Comparison of ENCODE assay signal across 8 cellular contexts in genomic region chr12:123533672-123534643, GRCh38. TPM values are rescaled to one million over a fixed set of nuclear protein-coding genes. Genes with fewer than 3 reads are reported as not detected.
DNase-seq lines count a peak whose midpoint lies in the region; ATAC-seq and TF ChIP-seq lines count a peak whose summit lies in the region.

TSS of gene RILPL1 (minus strand) at chr12:123533719. CDS start at chr12:123533482, 237 bp downstream.

- WGBS in ovary, 3 donors = 0 to 1% (median 1%) methylated on average over 7 to 112 of the region's 114 CpGs

- TF ChIP-seq POLR2A in ovary (IDR thresholded peaks at IDR 0.05) = no peak

- H3K36me3 Mint-ChIP-seq in activated naive CD8-positive, alpha-beta T cell treated with anti-CD3 and anti-CD28 coated beads, Interleukin-2, amount 50 U/mL, for 24 hours (ENCODE audit: low read depth) = no peaks in the 10 kb centered on the region

- TF ChIP-seq CTCF in GM12865 (IDR thresholded peaks at IDR 0.05; ENCODE audit: insufficient read depth, low read depth, low read length, missing control alignments) (peak; percentile 38), ovary (IDR thresholded peaks at IDR 0.05) (peak in 2 of 3 donors; percentile 26 to 29)

- H3K9me3 ChIP-seq in SK-N-MC (ENCODE audit: low read depth, low read length) (no peaks in the 10 kb centered on the region), ovary (no peaks in the 10 kb centered on the region)

- H3K27me3 ChIP-seq in ovary = no peaks in the 10 kb centered on the region

- H3K4me1 ChIP-seq in ovary (ENCODE audit: insufficient read depth) = peaks cover 7% of the 10 kb centered on the region

- peak; percentile 48 for DNase-seq in GM12865 (ENCODE audit: low read depth)
- no peak for DNase-seq in SK-N-MC (ENCODE audit: low read depth, low spot score)
- peak; percentile 62 for DNase-seq in activated naive CD8-positive, alpha-beta T cell treated with anti-CD3 and anti-CD28 coated beads, Interleukin-2, amount 50 U/mL, for 24 hours
- peak; percentile 83 for DNase-seq in cardiac septum (ENCODE audit: low spot score)
- DNase-seq in ovary = peak; percentile 59 to 80 (median 68)
- peak; percentile 61 for DNase-seq in ureter (ENCODE audit: low spot score)

- peak within 1 kb of the TSS; percentile 76 for H3K4me3 Mint-ChIP-seq in activated naive CD8-positive, alpha-beta T cell treated with anti-CD3 and anti-CD28 coated beads, Interleukin-2, amount 50 U/mL, for 24 hours

- H3K4me3 ChIP-seq in GM12865 (ENCODE audit: low read depth, low read length) = peak within 1 kb of the TSS; percentile 65
- peak within 1 kb of the TSS; percentile 88 for H3K4me3 ChIP-seq in SK-N-MC
- H3K4me3 ChIP-seq in ovary = peak within 1 kb of the TSS; percentile 68

- H3K9me3 Mint-ChIP-seq in activated naive CD8-positive, alpha-beta T cell treated with anti-CD3 and anti-CD28 coated beads, Interleukin-2, amount 50 U/mL, for 24 hours = no peaks in the 10 kb centered on the region

- H3K9ac ChIP-seq in SK-N-MC (ENCODE audit: insufficient read length) = peak within 1 kb of the TSS; percentile 72

- H3K27me3 Mint-ChIP-seq in activated naive CD8-positive, alpha-beta T cell treated with anti-CD3 and anti-CD28 coated beads, Interleukin-2, amount 50 U/mL, for 24 hours = peaks cover 1% of the 10 kb centered on the region

- H3K27ac ChIP-seq in SK-N-MC = no peak within 1 kb of the TSS
- H3K27ac ChIP-seq in ovary = peak within 1 kb of the TSS; percentile 76 to 93

- ATAC-seq in HG03139 (IDR thresholded peaks at IDR 0.05; ENCODE audit: unreplicated experiment) = peak; percentile 45
- peak; percentile 67 for ATAC-seq in activated naive CD8-positive, alpha-beta T cell treated with anti-CD3 and anti-CD28 coated beads, Interleukin-2, amount 50 U/mL, for 24 hours
- ATAC-seq in HG03439 (IDR thresholded peaks at IDR 0.05; ENCODE audit: unreplicated experiment) = no peak

- H3K27ac Mint-ChIP-seq in activated naive CD8-positive, alpha-beta T cell treated with anti-CD3 and anti-CD28 coated beads, Interleukin-2, amount 50 U/mL, for 24 hours = peak within 1 kb of the TSS; percentile 52

- H3K36me3 ChIP-seq in SK-N-MC (ENCODE audit: insufficient read depth, low read length) = 0 out of 2 replicates have a peak, but pooled peaks cover 2% of the 10 kb centered on the region
- no peaks in the 10 kb centered on the region for H3K36me3 ChIP-seq in ovary

- intact Hi-C loops in cardiac septum (cut with DNase I) = loop anchor here (5.0 kb wide), 1 partner anchor 147 kb away; no protein-coding TSS in a partner anchor
- intact Hi-C loops in ovary (cut with DNase I) = no loop called here

- no peak for TF ChIP-seq EP300 in ovary (IDR thresholded peaks at IDR 0.05)

- peaks cover 15% of the 10 kb centered on the region for H3K4me1 Mint-ChIP-seq in activated naive CD8-positive, alpha-beta T cell treated with anti-CD3 and anti-CD28 coated beads, Interleukin-2, amount 50 U/mL, for 24 hours

RNA-seq across cellular contexts. Expression of gene RILPL1, which starts in this region (rescaled TPM):
- total RNA-seq in cardiac septum = 85.3 TPM
- total RNA-seq in ovary = 10 to 100 TPM in 6 of 7 donors, 1 to 10 TPM in 1; 9.8 to 25.1 (median 23.9) TPM
- polyA plus RNA-seq in ovary = 10 to 100 TPM; 11.1 to 13.8 TPM
- total RNA-seq in ureter = 20.2 TPM
